In the genomic region with DNA sequence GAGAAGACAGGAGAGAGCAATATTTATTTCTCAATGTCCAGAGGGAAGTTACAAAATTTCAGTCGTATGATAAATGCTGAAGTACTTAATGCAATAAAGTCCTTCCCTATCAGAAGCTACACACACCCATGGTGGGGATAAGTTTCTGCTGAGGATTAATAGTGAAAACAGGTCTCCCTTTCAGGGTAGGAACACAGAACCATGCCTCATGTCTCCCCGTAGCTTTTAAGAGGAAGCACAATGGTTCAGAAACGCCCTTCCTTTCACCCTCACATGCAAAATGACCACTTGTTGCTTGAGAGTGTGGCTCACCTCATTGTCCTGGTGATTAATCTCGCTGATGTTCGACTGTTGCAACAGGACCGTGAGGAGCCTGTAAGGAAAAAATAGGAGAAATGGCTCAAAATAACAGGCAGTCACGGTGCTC, we compare ENCODE assay signal across 12 cellular contexts.
DNase-seq lines count a peak whose midpoint lies in the region; ATAC-seq, FAIRE-seq and TF ChIP-seq lines count a peak whose summit lies in the region.
"Had no signal": no experiment of that assay in that cellular context is flagged by ENCODE, and none has a peak within 500 bp of the region (broad histone marks: within the 10 kb centered on the region; RNA-seq: fewer than 3 reads in every experiment).

No MANE protein-coding gene starts in this region.

- no peak for ATAC-seq in GM18520 (IDR thresholded peaks at IDR 0.05; ENCODE audit: unreplicated experiment)
- ATAC-seq: sciatic nerve had no signal

- H3K36me3 Mint-ChIP-seq in CD8-positive, alpha-beta memory T cell: no peaks in the 10 kb centered on the region
- H3K36me3 Mint-ChIP-seq in activated T-helper 1 cell treated with anti-CD3 and anti-CD28 coated beads, Interleukin-12 subunit alpha, Interleukin-12 subunit beta, Interleukin-2, Interleukin-4 antibody, amounts not matched to agents 30 ng/mL and 10 ng/mL and 1 ng/mL, durations not matched to agents 14 hours and 24 hours and 36 hours (ENCODE audit: low read depth): peaks cover 2% of the 10 kb centered on the region
- H3K36me3 Mint-ChIP-seq in mesothelial cell of epicardium: no peaks in the 10 kb centered on the region

- no peak overlapping the region for H3K27ac ChIP-seq in CD8-positive, alpha-beta memory T cell (ENCODE audit: low read depth, low read length)

- H3K9me3 ChIP-seq in CD8-positive, alpha-beta memory T cell (ENCODE audit: low read length): no peaks in the 10 kb centered on the region

- H3K27me3 Mint-ChIP-seq in CD8-positive, alpha-beta memory T cell: peaks cover 0 to 5% of the 10 kb centered on the region in 2 donors
- H3K27me3 Mint-ChIP-seq in activated T-helper 1 cell treated with anti-CD3 and anti-CD28 coated beads, Interleukin-12 subunit alpha, Interleukin-12 subunit beta, Interleukin-2, Interleukin-4 antibody, amounts not matched to agents 30 ng/mL and 10 ng/mL and 1 ng/mL, durations not matched to agents 14 hours and 24 hours and 36 hours (ENCODE audit: insufficient read depth): no peaks in the 10 kb centered on the region
- H3K27me3 Mint-ChIP-seq in mesothelial cell of epicardium (ENCODE audit: low read depth): no peaks in the 10 kb centered on the region

- intact Hi-C loops in activated T-helper 1 cell treated with anti-CD3 and anti-CD28 coated beads, Interleukin-12 subunit alpha, Interleukin-12 subunit beta, Interleukin-2, Interleukin-4 antibody, amounts not matched to agents 30 ng/mL and 10 ng/mL and 1 ng/mL, durations not matched to agents 14 hours and 24 hours and 36 hours (cut with micrococcal nuclease): loop anchor here (5.0 kb wide), 1 partner anchor 98 kb away; no protein-coding TSS in a partner anchor

- peak overlapping the region; percentile 46 for H3K4me3 ChIP-seq in CD8-positive, alpha-beta memory T cell (ENCODE audit: low read length)

- no peak for DNase-seq in CD8-positive, alpha-beta memory T cell
- DNase-seq in LHCN-M2 (ENCODE audit: low read depth): peak; percentile 22
- no peak for DNase-seq in activated T-helper 1 cell treated with anti-CD3 and anti-CD28 coated beads, Interleukin-12 subunit alpha, Interleukin-12 subunit beta, Interleukin-2, Interleukin-4 antibody, amounts not matched to agents 30 ng/mL and 10 ng/mL and 1 ng/mL, durations not matched to agents 14 hours and 24 hours and 36 hours (ENCODE audit: low spot score)
- no peak for DNase-seq in mesothelial cell of epicardium (ENCODE audit: low spot score in 2 of 2, unreplicated experiment in 2 of 2)
- no peak for DNase-seq in NK-92 treated with Interleukin-12 subunit alpha and Interleukin-12 subunit beta, amount 100 ng/mL, for 24 hours (lab: John Stamatoyannopoulos, UW)
- no peak for DNase-seq in frontal cortex (ENCODE audit: low spot score in 2 of 2)
- DNase-seq: activated gamma-delta T cell treated with Interleukin-2 at 50 U/mL for 16 hours, COR-L47, NCI-H345, SHP77 treated with DMSO at 0.1 percent for 48 hours had no signal

- no peak for TF ChIP-seq CTCF in mesothelial cell of epicardium (IDR thresholded peaks at IDR 0.05; ENCODE audit: unreplicated experiment)

- FAIRE-seq in frontal cortex (lab: Jason Lieb, UNC): no peak

- no peaks in the 10 kb centered on the region for H3K36me3 ChIP-seq in CD8-positive, alpha-beta memory T cell (ENCODE audit: insufficient read depth, low read length)

- POLR2A ChIA-PET in CD8-positive, alpha-beta memory T cell (lab: Charles Lee): no interaction called here

- H3K27ac Mint-ChIP-seq in CD8-positive, alpha-beta memory T cell: no peak overlapping the region
- H3K27ac Mint-ChIP-seq in activated T-helper 1 cell treated with anti-CD3 and anti-CD28 coated beads, Interleukin-12 subunit alpha, Interleukin-12 subunit beta, Interleukin-2, Interleukin-4 antibody, amounts not matched to agents 30 ng/mL and 10 ng/mL and 1 ng/mL, durations not matched to agents 14 hours and 24 hours and 36 hours: peak overlapping the region; percentile 97
- H3K27ac Mint-ChIP-seq in mesothelial cell of epicardium: peak overlapping the region; percentile 71

- H3K27me3 ChIP-seq in CD8-positive, alpha-beta memory T cell (ENCODE audit: insufficient read depth, low read length, poor library complexity, severe bottlenecking): no peaks in the 10 kb centered on the region

- CTCF ChIA-PET in CD8-positive, alpha-beta memory T cell (lab: Charles Lee): no interaction called here

- H3K9me3 Mint-ChIP-seq in CD8-positive, alpha-beta memory T cell: no peaks in the 10 kb centered on the region
- H3K9me3 Mint-ChIP-seq in activated T-helper 1 cell treated with anti-CD3 and anti-CD28 coated beads, Interleukin-12 subunit alpha, Interleukin-12 subunit beta, Interleukin-2, Interleukin-4 antibody, amounts not matched to agents 30 ng/mL and 10 ng/mL and 1 ng/mL, durations not matched to agents 14 hours and 24 hours and 36 hours: no peaks in the 10 kb centered on the region
- no peaks in the 10 kb centered on the region for H3K9me3 Mint-ChIP-seq in mesothelial cell of epicardium

- H3K4me1 ChIP-seq in CD8-positive, alpha-beta memory T cell (ENCODE audit: insufficient read depth, low read length): peaks cover 40% of the 10 kb centered on the region

- H3K4me3 Mint-ChIP-seq in CD8-positive, alpha-beta memory T cell: no peak overlapping the region
- H3K4me3 Mint-ChIP-seq in activated T-helper 1 cell treated with anti-CD3 and anti-CD28 coated beads, Interleukin-12 subunit alpha, Interleukin-12 subunit beta, Interleukin-2, Interleukin-4 antibody, amounts not matched to agents 30 ng/mL and 10 ng/mL and 1 ng/mL, durations not matched to agents 14 hours and 24 hours and 36 hours: peak overlapping the region; percentile 81
- no peak overlapping the region for H3K4me3 Mint-ChIP-seq in mesothelial cell of epicardium

- H3K4me1 Mint-ChIP-seq in CD8-positive, alpha-beta memory T cell: peaks cover 25 to 50% (median 44%) of the 10 kb centered on the region in 3 donors
- peaks cover 80% of the 10 kb centered on the region for H3K4me1 Mint-ChIP-seq in activated T-helper 1 cell treated with anti-CD3 and anti-CD28 coated beads, Interleukin-12 subunit alpha, Interleukin-12 subunit beta, Interleukin-2, Interleukin-4 antibody, amounts not matched to agents 30 ng/mL and 10 ng/mL and 1 ng/mL, durations not matched to agents 14 hours and 24 hours and 36 hours (ENCODE audit: low read depth)
- H3K4me1 Mint-ChIP-seq in mesothelial cell of epicardium: peaks cover 66% of the 10 kb centered on the region

Comparison
In these comparisons a context has a peak if more than half of its experiments do, and no peak if none do; other contexts are left out.
1. H3K27ac Mint-ChIP-seq: peak in activated T-helper 1 cell treated with anti-CD3 and anti-CD28 coated beads, Interleukin-12 subunit alpha, Interleukin-12 subunit beta, Interleukin-2, Interleukin-4 antibody, amounts not matched to agents 30 ng/mL and 10 ng/mL and 1 ng/mL, durations not matched to agents 14 hours and 24 hours and 36 hours (single experiment) and mesothelial cell of epicardium (single experiment); none in CD8-positive, alpha-beta memory T cell (0 of 8).